ENCODE assay signal across 8 cellular contexts in the genomic region with DNA sequence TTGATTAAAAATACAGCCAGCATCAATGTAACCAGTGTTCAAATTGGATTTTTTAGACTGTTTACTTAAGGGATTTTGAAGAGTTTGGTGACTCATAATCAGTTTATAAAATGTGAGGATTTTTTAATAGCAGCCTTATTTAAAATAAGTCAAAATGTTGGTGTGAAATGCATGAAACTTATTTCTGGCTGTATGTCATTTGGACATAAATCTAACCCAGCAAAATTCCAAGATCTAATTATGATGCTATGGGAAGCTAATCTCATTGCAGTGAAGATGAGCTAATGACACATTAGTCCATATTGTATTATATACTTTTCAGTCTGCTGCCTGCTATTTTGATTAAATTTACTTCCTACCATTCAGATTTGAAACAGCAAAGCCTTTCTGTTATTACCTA.
A peak's percentile ranks its signal among the peaks of the same experiment; 100 is the strongest.
DNase-seq lines count a peak whose midpoint lies in the region; ATAC-seq and TF ChIP-seq lines count a peak whose summit lies in the region.

No MANE protein-coding gene starts in this region.

- H3K36me3 ChIP-seq in HUES48 (ENCODE audit: control insufficient read depth, insufficient read depth, low read length): no peaks in the 10 kb centered on the region
- no peaks in the 10 kb centered on the region for H3K36me3 ChIP-seq in ascending aorta
- H3K36me3 ChIP-seq in left lung: no peaks in the 10 kb centered on the region
- H3K36me3 ChIP-seq in stomach: no peaks in the 10 kb centered on the region
- H3K36me3 ChIP-seq in mucosa of descending colon (ENCODE audit: low read depth): no peaks in the 10 kb centered on the region

- no peak overlapping the region for H3K4me3 ChIP-seq in HUES48 (ENCODE audit: low read depth, low read length)
- peak overlapping the region; percentile 2 to 31 for H3K4me3 ChIP-seq in ascending aorta
- H3K4me3 ChIP-seq in left lung: no peak overlapping the region
- H3K4me3 ChIP-seq in stomach: no peak overlapping the region
- no peak overlapping the region for H3K4me3 ChIP-seq in mucosa of descending colon
- no peak overlapping the region for H3K4me3 ChIP-seq in foreskin fibroblast (ENCODE audit: low read depth in 1 of 2, low read length in 2 of 2)

- ATAC-seq in left lung: no peak
- no peak for ATAC-seq in mucosa of descending colon
- ATAC-seq in HG03196 (IDR thresholded peaks at IDR 0.05; ENCODE audit: unreplicated experiment): no peak

- TF ChIP-seq CTCF in ascending aorta (IDR thresholded peaks at IDR 0.05) (no peak), left lung (IDR thresholded peaks at IDR 0.05) (no peak), stomach (IDR thresholded peaks at IDR 0.05) (no peak), mucosa of descending colon (IDR thresholded peaks at IDR 0.05) (no peak), foreskin fibroblast (IDR thresholded peaks at IDR 0.05; ENCODE audit: low read depth, low read length) (no peak)

- intact Hi-C loops in ascending aorta (cut with DNase I) (loop anchor here (2.0 to 10.0 kb wide), 4 partner anchors 66 to 251 kb away; no protein-coding TSS in a partner anchor), left lung (cut with DNase I) (loop anchor here in 1 of 2 donors (10.0 kb wide), 1 partner anchor 62 kb away; no protein-coding TSS in a partner anchor), stomach (cut with DNase I; ENCODE audit: low total_unique reads) (no loop called here), mucosa of descending colon (cut with DNase I, micrococcal nuclease) (no loop called here)

- H3K27ac ChIP-seq in HUES48 (ENCODE audit: low read depth, low read length): peak overlapping the region; percentile 62
- peak overlapping the region; percentile 80 to 83 for H3K27ac ChIP-seq in ascending aorta
- peak overlapping the region; percentile 75 to 87 for H3K27ac ChIP-seq in left lung
- H3K27ac ChIP-seq in stomach: peak overlapping the region in 4 of 5 donors; percentile 86 to 91 (median 88)

- DNase-seq in ascending aorta (ENCODE audit: low spot score in 2 of 2): no peak
- no peak for DNase-seq in left lung
- DNase-seq in stomach: no peak
- DNase-seq in NCI-H2081 (lab: John Stamatoyannopoulos, UW): no peak
- no peak for DNase-seq in mucosa of descending colon
- no peak for DNase-seq in foreskin fibroblast

- no peak for TF ChIP-seq EP300 in stomach (IDR thresholded peaks at IDR 0.05)

- no peak for TF ChIP-seq POLR2A in stomach (IDR thresholded peaks at IDR 0.05)

- H3K4me1 ChIP-seq in HUES48 (ENCODE audit: control insufficient read depth, insufficient read depth, low read length) (peaks cover 16% of the 10 kb centered on the region), ascending aorta (peaks cover 13 to 55% of the 10 kb centered on the region in 2 donors), left lung (peaks cover 31 to 65% of the 10 kb centered on the region in 2 donors), stomach (peaks cover 16 to 87% (median 50%) of the 10 kb centered on the region in 4 donors), mucosa of descending colon (ENCODE audit: low read depth) (peaks cover 18% of the 10 kb centered on the region)

- H3K9me3 ChIP-seq in HUES48 (ENCODE audit: control insufficient read depth, insufficient read depth, low read length) (no peaks in the 10 kb centered on the region), ascending aorta (no peaks in the 10 kb centered on the region), left lung (no peaks in the 10 kb centered on the region), stomach (no peaks in the 10 kb centered on the region), mucosa of descending colon (no peaks in the 10 kb centered on the region)

- no peak overlapping the region for H3K9ac ChIP-seq in HUES48 (ENCODE audit: low read depth, low read length)

- H3K27me3 ChIP-seq in HUES48 (ENCODE audit: control insufficient read depth, insufficient read depth, low read length) (no peaks in the 10 kb centered on the region), ascending aorta (no peaks in the 10 kb centered on the region), left lung (no peaks in the 10 kb centered on the region), stomach (no peaks in the 10 kb centered on the region)

Comparison
In these comparisons a context has a peak if more than half of its experiments do, and no peak if none do; other contexts are left out.
1. H3K4me3 ChIP-seq: peak in ascending aorta (2 of 2); none in HUES48 (single experiment), left lung (0 of 2), stomach (0 of 4), mucosa of descending colon (single experiment) and foreskin fibroblast (0 of 2).
2. Peak in every context shown above with its lines, with median percentiles within 50 percentile points of each other: H3K27ac ChIP-seq.